8 cellular contexts compared by ENCODE assay signal in the genomic region with DNA sequence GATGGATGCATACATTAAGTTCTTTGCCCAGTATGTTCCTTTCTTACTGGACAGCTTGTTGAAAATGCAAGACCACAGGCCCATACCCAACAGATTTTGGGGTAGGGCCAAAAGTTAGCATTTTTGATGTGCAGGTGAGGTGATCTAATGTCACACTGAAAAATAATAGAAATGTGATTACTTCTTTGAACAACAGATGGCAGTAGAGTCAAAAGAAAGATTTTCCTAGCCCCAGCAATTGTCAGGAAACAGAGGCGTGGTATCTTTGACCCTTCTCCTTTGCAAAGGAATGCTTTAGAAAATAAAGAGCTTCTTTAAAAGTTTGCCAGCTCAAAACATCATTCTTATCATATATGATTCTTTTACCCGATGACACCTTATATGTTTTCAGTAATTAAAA.
DNase-seq lines count a peak whose midpoint lies in the region; ATAC-seq, FAIRE-seq and TF ChIP-seq lines count a peak whose summit lies in the region.

No MANE protein-coding gene starts in this region.

- peak; percentile 44 for TF ChIP-seq CTCF in BE2C (IDR thresholded peaks at IDR 0.05; ENCODE audit: low read depth, low read length)
- TF ChIP-seq CTCF in PC-3 (conservative IDR thresholded peaks at IDR 0.05; ENCODE audit: low read depth, low read length): peak; percentile 43; the same call in 1 of the 2 replicates
- TF ChIP-seq CTCF in fibroblast of lung (conservative IDR thresholded peaks at IDR 0.05 in 1 of 2, IDR thresholded peaks at IDR 0.05 in 1 of 2; ENCODE audit: low read depth in 1 of 2, low read length in 2 of 2): peak; percentile 44 to 48
- TF ChIP-seq CTCF in pancreas (IDR thresholded peaks at IDR 0.05): peak; percentile 8 to 42 (median 30)

- H3K27me3 ChIP-seq in BE2C (no peaks in the 10 kb centered on the region), PC-3 (ENCODE audit: low read length) (no peaks in the 10 kb centered on the region), fibroblast of lung (ENCODE audit: control insufficient read depth, insufficient read depth, low read length) (no peaks in the 10 kb centered on the region), pancreas (no peaks in the 10 kb centered on the region)

- BruUV-seq in PC-3 (replicated peaks; lab: Mats Ljungman, UMichigan): no TSS peak

- H3K27ac Mint-ChIP-seq in T-helper 17 cell: no peak overlapping the region

- peak; percentile 75 for FAIRE-seq in pancreas (lab: Jason Lieb, UNC)

- DNase-seq in BE2C: no peak
- peak; percentile 50 for DNase-seq in PC-3
- DNase-seq in fibroblast of lung (ENCODE audit: low read depth in 2 of 2): peak; percentile 16 to 39
- DNase-seq in pancreas: no peak
- no peak for DNase-seq in T-helper 17 cell

- ATAC-seq in GM18870 (IDR thresholded peaks at IDR 0.05; ENCODE audit: unreplicated experiment): peak; percentile 76
- ATAC-seq in HG03520 (IDR thresholded peaks at IDR 0.05; ENCODE audit: unreplicated experiment): peak; percentile 68
- ATAC-seq in PC-3: no peak
- peak in 3 of 4 donors; percentile 77 to 78 (median 77) for ATAC-seq in pancreas
- ATAC-seq in HG03095 (IDR thresholded peaks at IDR 0.05; ENCODE audit: unreplicated experiment): no peak
- no peak for ATAC-seq in T-helper 17 cell

- intact Hi-C loops in PC-3 (cut with micrococcal nuclease): loop anchor here (1.0 to 10.0 kb wide), 4 partner anchors 477 to 1764 kb away; no protein-coding TSS in a partner anchor
- intact Hi-C loops in pancreas (cut with DNase I): loop anchor here in 1 of 3 donors (10.0 kb wide), 1 partner anchor 1764 kb away; no protein-coding TSS in a partner anchor

- H3K36me3 ChIP-seq in BE2C: no peaks in the 10 kb centered on the region
- no peaks in the 10 kb centered on the region for H3K36me3 ChIP-seq in PC-3 (ENCODE audit: low read depth, low read length)
- H3K36me3 ChIP-seq in fibroblast of lung (ENCODE audit: control insufficient read depth, insufficient read depth, low read length): no peaks in the 10 kb centered on the region
- H3K36me3 ChIP-seq in pancreas: no peaks in the 10 kb centered on the region

- H3K36me3 Mint-ChIP-seq in T-helper 17 cell (ENCODE audit: low read depth): no peaks in the 10 kb centered on the region

- peaks cover 3% of the 10 kb centered on the region; the same call in 1 of the 2 replicates for H3K4me1 ChIP-seq in BE2C
- H3K4me1 ChIP-seq in PC-3 (ENCODE audit: insufficient read depth, low read length): no peaks in the 10 kb centered on the region
- no peaks in the 10 kb centered on the region for H3K4me1 ChIP-seq in fibroblast of lung (ENCODE audit: control insufficient read depth, extremely low read depth, insufficient read depth, low read length)
- H3K4me1 ChIP-seq in pancreas: no peaks in the 10 kb centered on the region

- no peaks in the 10 kb centered on the region for H3F3A ChIP-seq in PC-3 (ENCODE audit: low read length, unreplicated experiment)

- H3K4me3 ChIP-seq in BE2C (ENCODE audit: low read depth, low read length) (no peak overlapping the region), PC-3 (ENCODE audit: low read length) (no peak overlapping the region), fibroblast of lung (replicated peaks in 1 of 4; ENCODE audit: control extremely low read depth in 1 of 4, insufficient read depth in 1 of 4, low read depth in 3 of 4, low read length in 4 of 4) (no peak overlapping the region), pancreas (no peak overlapping the region)

- H3K4me2 ChIP-seq in PC-3 (ENCODE audit: low read length) (no peak overlapping the region), fibroblast of lung (ENCODE audit: extremely low read depth, insufficient read depth, low read length) (no peak overlapping the region)

- H3K9me2 ChIP-seq in PC-3 (replicated peaks; ENCODE audit: low read length): no peaks in the 10 kb centered on the region

- H4K20me1 ChIP-seq in PC-3 (ENCODE audit: low read length) (no peaks in the 10 kb centered on the region), fibroblast of lung (ENCODE audit: control insufficient read depth, extremely low read depth, insufficient read depth, low read length) (no peaks in the 10 kb centered on the region)

- 6 to 8% methylated on average over 2 of the region's 2 CpGs for WGBS in pancreas, 2 donors

- H3K4me1 Mint-ChIP-seq in T-helper 17 cell: no peaks in the 10 kb centered on the region

- H3K27me3 Mint-ChIP-seq in T-helper 17 cell: no peaks in the 10 kb centered on the region

- no peak overlapping the region for H3K4me3 Mint-ChIP-seq in T-helper 17 cell

- H3K9ac ChIP-seq in PC-3 (ENCODE audit: low read length): no peak overlapping the region
- no peak overlapping the region for H3K9ac ChIP-seq in fibroblast of lung (ENCODE audit: insufficient read depth, low read length)

- H3K79me2 ChIP-seq in PC-3 (ENCODE audit: low read length) (no peaks in the 10 kb centered on the region), fibroblast of lung (ENCODE audit: control insufficient read depth, insufficient read depth, low read length) (no peaks in the 10 kb centered on the region)

- no peak overlapping the region for H2AFZ ChIP-seq in PC-3 (ENCODE audit: low read length)
- no peak overlapping the region for H2AFZ ChIP-seq in fibroblast of lung (ENCODE audit: low read length)

- H3K9me3 ChIP-seq in BE2C: no peaks in the 10 kb centered on the region
- H3K9me3 ChIP-seq in PC-3 (ENCODE audit: low read length): no peaks in the 10 kb centered on the region
- H3K9me3 ChIP-seq in fibroblast of lung (ENCODE audit: control insufficient read depth, insufficient read depth, low read depth, low read length): no peaks in the 10 kb centered on the region
- H3K9me3 ChIP-seq in pancreas: no peaks in the 10 kb centered on the region
- no peaks in the 10 kb centered on the region for H3K9me3 ChIP-seq in T-helper 17 cell (ENCODE audit: control insufficient read depth, low read length, poor library complexity, severe bottlenecking)

- H3K27ac ChIP-seq in PC-3 (ENCODE audit: low read length): no peak overlapping the region
- no peak overlapping the region for H3K27ac ChIP-seq in fibroblast of lung (ENCODE audit: insufficient read depth, low read length)
- H3K27ac ChIP-seq in pancreas: no peak overlapping the region

- CTCF ChIA-PET in PC-3 (lab: Charles Lee): no interaction called here

- POLR2A ChIA-PET in PC-3 (lab: Charles Lee; ENCODE audit: unreplicated experiment): interaction anchor here (0.6 kb wide), 1 partner anchor 341 kb away, joined by 3 read pairs; no protein-coding TSS in a partner anchor

Comparison
In these comparisons a context has a peak if more than half of its experiments do, and no peak if none do; other contexts are left out.
1. DNase-seq: peak in PC-3 (single experiment) and fibroblast of lung (2 of 2); none in BE2C (single experiment), pancreas (0 of 6) and T-helper 17 cell (0 of 3).
2. ATAC-seq: peak in GM18870 (single experiment), HG03520 (single experiment) and pancreas (3 of 4); none in PC-3 (single experiment), HG03095 (single experiment) and T-helper 17 cell (single experiment).
3. Peak in every context shown above with its lines, with median percentiles within 50 percentile points of each other: CTCF ChIP-seq.